10 cellular contexts compared by ENCODE assay signal in genomic region chr4:98659741-98660507, GRCh38. TPM values are rescaled to one million over a fixed set of nuclear protein-coding genes. Genes with fewer than 3 reads are reported as not detected.
DNase-seq lines count a peak whose midpoint lies in the region; ATAC-seq and TF ChIP-seq lines count a peak whose summit lies in the region.
"Had no signal": no experiment of that assay in that cellular context is flagged by ENCODE, and none has a peak within 500 bp of the region (broad histone marks: within the 10 kb centered on the region; RNA-seq: fewer than 3 reads in every experiment).

No MANE protein-coding gene starts in this region.

- H3K27ac ChIP-seq in brain microvascular endothelial cell: no peak overlapping the region

- H3K36me3 ChIP-seq in brain microvascular endothelial cell (replicated peaks): no peaks in the 10 kb centered on the region
- H3K36me3 ChIP-seq in H7 (replicated peaks; ENCODE audit: control insufficient read depth, insufficient read depth, low read length): no peaks in the 10 kb centered on the region

- peak overlapping the region; percentile 93 for H3K4me3 ChIP-seq in brain microvascular endothelial cell (ENCODE audit: low read depth, low read length)
- H3K4me3 ChIP-seq in H7 (ENCODE audit: insufficient read depth, low read depth, low read length): no peak overlapping the region; the same call in 1 of the 2 replicates

- in situ Hi-C loops in brain microvascular endothelial cell (cut with HindIII; ENCODE audit: low pct_ligation_motif_present, low sequenced_read_pairs): no loop called here

- ATAC-seq in GM18858 (IDR thresholded peaks at IDR 0.05; ENCODE audit: unreplicated experiment): no peak

- DNase-seq in AG08395 (ENCODE audit: low spot score) (peak; percentile 61), HT1080 (ENCODE audit: low read depth) (peak; percentile 72), brain microvascular endothelial cell (no peak), lung microvascular endothelial cell (ENCODE audit: low read depth in 2 of 2) (peak; percentile 53 to 64), RPMI8226 (no peak), NCI-H526 treated with DMSO at 0.1 percent for 48 hours (lab: John Stamatoyannopoulos, UW) (no peak), H7 (no peak)
- DNase-seq: activated effector memory CD4-positive, alpha-beta T cell treated with Interleukin-2 at 50 U/mL for 16 hours; NCI-H1436 had no signal

- no peak for TF ChIP-seq CTCF in brain microvascular endothelial cell (IDR thresholded peaks at IDR 0.05; ENCODE audit: low read depth, low read length, missing control alignments)

- no peaks in the 10 kb centered on the region for H3K27me3 ChIP-seq in brain microvascular endothelial cell (replicated peaks)
- H3K27me3 ChIP-seq in H7 (ENCODE audit: control insufficient read depth, insufficient read depth, low read length): peaks cover 28% of the 10 kb centered on the region

RNA-seq across cellular contexts. Expression of gene TSPAN5, which starts 1.5 kb away (rescaled TPM):
- 27.7 and 32.9 TPM in 2 replicates for total RNA-seq in HT1080 (2014; rRNA removed; shearing (Covaris generic))
- 52.6 and 62.6 TPM in 2 replicates for polyA plus RNA-seq in HT1080 (2015; cell fraction: cytosol; rRNA removed)
- polyA plus RNA-seq in HT1080 (2015; cell fraction: nucleus; rRNA removed): 48.6 and 52.4 TPM in 2 replicates
- 74.3 and 83.9 TPM in 2 replicates for total RNA-seq in lung microvascular endothelial cell
- 4.3 and 6.6 TPM in 2 replicates for total RNA-seq in H7 (2014; rRNA removed; shearing (Covaris generic))

Comparison
In these comparisons a context has a peak if more than half of its experiments do, and no peak if none do; other contexts are left out.
1. DNase-seq: peak in AG08395 (single experiment), HT1080 (single experiment) and lung microvascular endothelial cell (2 of 2); none in brain microvascular endothelial cell (single experiment), RPMI8226 (single experiment), NCI-H526 treated with DMSO at 0.1 percent for 48 hours (single experiment) and H7 (single experiment).